19 cellular contexts compared by ENCODE assay signal in genomic region chr1:218772575-218772974, GRCh38.
DNase-seq lines count a peak whose midpoint lies in the region; ATAC-seq and TF ChIP-seq lines count a peak whose summit lies in the region.
"Had no signal": no experiment of that assay in that cellular context is flagged by ENCODE, and none has a peak within 500 bp of the region (broad histone marks: within the 10 kb centered on the region; RNA-seq: fewer than 3 reads in every experiment).

No MANE protein-coding gene starts in this region.

- no peaks in the 10 kb centered on the region for H3K4me1 Mint-ChIP-seq in activated T-helper 1 cell treated with anti-CD3 and anti-CD28 coated beads, Interleukin-12 subunit alpha, Interleukin-12 subunit beta, Interleukin-2, Interleukin-4 antibody, amounts not matched to agents 30 ng/mL and 10 ng/mL and 1 ng/mL, durations not matched to agents 14 hours and 24 hours and 36 hours (ENCODE audit: low read depth)
- H3K4me1 Mint-ChIP-seq in activated T-helper 17 cell treated with anti-CD3 and anti-CD28 coated beads, Interleukin-2, amount 50 U/mL, for 72 hours = no peaks in the 10 kb centered on the region
- H3K4me1 Mint-ChIP-seq: neural crest cell; stimulated activated naive CD8-positive, alpha-beta T cell treated with anti-CD3 and anti-CD28 coated beads, Interleukin-15, amount 100 ng/mL, for 72 hours had no signal

- no peak overlapping the region for H3K4me3 ChIP-seq in brain microvascular endothelial cell (ENCODE audit: low read depth, low read length)
- H3K4me3 ChIP-seq: coronary artery, GM12878, heart right ventricle, vagina had no signal

- TF ChIP-seq CTCF in brain microvascular endothelial cell (IDR thresholded peaks at IDR 0.05; ENCODE audit: low read depth, low read length, missing control alignments) (no peak), foreskin keratinocyte (conservative IDR thresholded peaks at IDR 0.05) (no peak)

- peaks cover 7% of the 10 kb centered on the region for H3K4me1 ChIP-seq in foreskin keratinocyte
- H3K4me1 ChIP-seq: vagina had no signal

- H3K27me3 ChIP-seq in brain microvascular endothelial cell (replicated peaks) (no peaks in the 10 kb centered on the region), foreskin keratinocyte (no peaks in the 10 kb centered on the region)
- H3K27me3 ChIP-seq: heart right ventricle, vagina had no signal

- H3K27ac ChIP-seq in brain microvascular endothelial cell (no peak overlapping the region), foreskin keratinocyte (peak overlapping the region; percentile 67)
- H3K27ac ChIP-seq: coronary artery, heart right ventricle, KMS-11, vagina had no signal

- in situ Hi-C loops in brain microvascular endothelial cell (cut with HindIII; ENCODE audit: low pct_ligation_motif_present, low sequenced_read_pairs) = no loop called here

- H3K4me3 Mint-ChIP-seq in activated T-helper 1 cell treated with anti-CD3 and anti-CD28 coated beads, Interleukin-12 subunit alpha, Interleukin-12 subunit beta, Interleukin-2, Interleukin-4 antibody, amounts not matched to agents 30 ng/mL and 10 ng/mL and 1 ng/mL, durations not matched to agents 14 hours and 24 hours and 36 hours = no peak overlapping the region
- no peak overlapping the region for H3K4me3 Mint-ChIP-seq in activated T-helper 17 cell treated with anti-CD3 and anti-CD28 coated beads, Interleukin-2, amount 50 U/mL, for 72 hours
- H3K4me3 Mint-ChIP-seq: neural crest cell; stimulated activated naive CD8-positive, alpha-beta T cell treated with anti-CD3 and anti-CD28 coated beads, Interleukin-15, amount 100 ng/mL, for 72 hours had no signal

- H3K27ac Mint-ChIP-seq in activated T-helper 1 cell treated with anti-CD3 and anti-CD28 coated beads, Interleukin-12 subunit alpha, Interleukin-12 subunit beta, Interleukin-2, Interleukin-4 antibody, amounts not matched to agents 30 ng/mL and 10 ng/mL and 1 ng/mL, durations not matched to agents 14 hours and 24 hours and 36 hours = no peak overlapping the region
- H3K27ac Mint-ChIP-seq in activated T-helper 17 cell treated with anti-CD3 and anti-CD28 coated beads, Interleukin-2, amount 50 U/mL, for 72 hours = no peak overlapping the region
- H3K27ac Mint-ChIP-seq: stimulated activated naive CD8-positive, alpha-beta T cell treated with anti-CD3 and anti-CD28 coated beads, Interleukin-15, amount 100 ng/mL, for 72 hours had no signal

- H3K9me3 Mint-ChIP-seq in activated T-helper 1 cell treated with anti-CD3 and anti-CD28 coated beads, Interleukin-12 subunit alpha, Interleukin-12 subunit beta, Interleukin-2, Interleukin-4 antibody, amounts not matched to agents 30 ng/mL and 10 ng/mL and 1 ng/mL, durations not matched to agents 14 hours and 24 hours and 36 hours = no peaks in the 10 kb centered on the region
- H3K9me3 Mint-ChIP-seq in activated T-helper 17 cell treated with anti-CD3 and anti-CD28 coated beads, Interleukin-2, amount 50 U/mL, for 72 hours = no peaks in the 10 kb centered on the region
- H3K9me3 Mint-ChIP-seq: neural crest cell had no signal

- no peaks in the 10 kb centered on the region for H3K27me3 Mint-ChIP-seq in activated T-helper 1 cell treated with anti-CD3 and anti-CD28 coated beads, Interleukin-12 subunit alpha, Interleukin-12 subunit beta, Interleukin-2, Interleukin-4 antibody, amounts not matched to agents 30 ng/mL and 10 ng/mL and 1 ng/mL, durations not matched to agents 14 hours and 24 hours and 36 hours (ENCODE audit: insufficient read depth)
- no peaks in the 10 kb centered on the region for H3K27me3 Mint-ChIP-seq in activated T-helper 17 cell treated with anti-CD3 and anti-CD28 coated beads, Interleukin-2, amount 50 U/mL, for 72 hours
- H3K27me3 Mint-ChIP-seq: stimulated activated naive CD8-positive, alpha-beta T cell treated with anti-CD3 and anti-CD28 coated beads, Interleukin-15, amount 100 ng/mL, for 72 hours had no signal

- H3K36me3 ChIP-seq in brain microvascular endothelial cell (replicated peaks) = no peaks in the 10 kb centered on the region
- H3K36me3 ChIP-seq: heart right ventricle, vagina had no signal

- peak; percentile 96 for ATAC-seq in foreskin keratinocyte
- no peak for ATAC-seq in activated T-helper 17 cell treated with anti-CD3 and anti-CD28 coated beads, Interleukin-2, amount 50 U/mL, for 72 hours (replicated peaks)
- ATAC-seq: GM12878; heart right ventricle; stimulated activated naive CD8-positive, alpha-beta T cell treated with anti-CD3 and anti-CD28 coated beads, Interleukin-15, amount 100 ng/mL, for 72 hours had no signal

- intact Hi-C loops in activated T-helper 1 cell treated with anti-CD3 and anti-CD28 coated beads, Interleukin-12 subunit alpha, Interleukin-12 subunit beta, Interleukin-2, Interleukin-4 antibody, amounts not matched to agents 30 ng/mL and 10 ng/mL and 1 ng/mL, durations not matched to agents 14 hours and 24 hours and 36 hours (cut with micrococcal nuclease) = no loop called here

- DNase-seq in AG08395 (ENCODE audit: low spot score) (peak; percentile 59), HS-5 (ENCODE audit: low read depth) (peak; percentile 65), brain microvascular endothelial cell (peak; percentile 20), foreskin keratinocyte (peak; percentile 62 to 79), Ammon's horn (ENCODE audit: low spot score) (no peak), DMS79 treated with DMSO at 0.1 percent for 48 hours (lab: John Stamatoyannopoulos, UW) (no peak)
- DNase-seq in activated T-helper 1 cell treated with anti-CD3 and anti-CD28 coated beads, Interleukin-12 subunit alpha, Interleukin-12 subunit beta, Interleukin-2, Interleukin-4 antibody, amounts not matched to agents 30 ng/mL and 10 ng/mL and 1 ng/mL, durations not matched to agents 14 hours and 24 hours and 36 hours (ENCODE audit: low spot score) = no peak
- DNase-seq: activated gamma-delta T cell; GOT3; heart right ventricle; NCI-H1436; retina; stimulated activated naive CD8-positive, alpha-beta T cell treated with anti-CD3 and anti-CD28 coated beads, Interleukin-15, amount 100 ng/mL, for 72 hours had no signal

- H3K36me3 Mint-ChIP-seq in activated T-helper 1 cell treated with anti-CD3 and anti-CD28 coated beads, Interleukin-12 subunit alpha, Interleukin-12 subunit beta, Interleukin-2, Interleukin-4 antibody, amounts not matched to agents 30 ng/mL and 10 ng/mL and 1 ng/mL, durations not matched to agents 14 hours and 24 hours and 36 hours (ENCODE audit: low read depth) = no peaks in the 10 kb centered on the region
- no peaks in the 10 kb centered on the region for H3K36me3 Mint-ChIP-seq in activated T-helper 17 cell treated with anti-CD3 and anti-CD28 coated beads, Interleukin-2, amount 50 U/mL, for 72 hours (ENCODE audit: low read depth)

Comparison
In these comparisons a context has a peak if more than half of its experiments do, and no peak if none do; other contexts are left out.
1. DNase-seq: peak in AG08395 (single experiment), HS-5 (single experiment), brain microvascular endothelial cell (single experiment) and foreskin keratinocyte (2 of 2); none in activated T-helper 1 cell treated with anti-CD3 and anti-CD28 coated beads, Interleukin-12 subunit alpha, Interleukin-12 subunit beta, Interleukin-2, Interleukin-4 antibody, amounts not matched to agents 30 ng/mL and 10 ng/mL and 1 ng/mL, durations not matched to agents 14 hours and 24 hours and 36 hours (single experiment), Ammon's horn (single experiment) and DMS79 treated with DMSO at 0.1 percent for 48 hours (single experiment).